In genomic region chr1:56578664-56578962, GRCh38 we compare ENCODE assay signal across 8 cellular contexts. TPM values are rescaled to one million over a fixed set of nuclear protein-coding genes. Genes with fewer than 3 reads are reported as not detected.
DNase-seq lines count a peak whose midpoint lies in the region; ATAC-seq and TF ChIP-seq lines count a peak whose summit lies in the region.

No MANE protein-coding gene starts in this region.

- ATAC-seq in GM21619 (IDR thresholded peaks at IDR 0.05; ENCODE audit: unreplicated experiment) (peak; percentile 21), SK-N-SH treated with all-trans-retinoic acid at 6 μM for 48 hours (peak; percentile 39), gastroesophageal sphincter (peak; percentile 26), HG03095 (IDR thresholded peaks at IDR 0.05; ENCODE audit: unreplicated experiment) (no peak)

- TF ChIP-seq POLR2A in gastroesophageal sphincter (IDR thresholded peaks at IDR 0.05): no peak
- TF ChIP-seq POLR2A in erythroblast (IDR thresholded peaks at IDR 0.05; ENCODE audit: low read length): no peak

- no peak for TF ChIP-seq EP300 in gastroesophageal sphincter (IDR thresholded peaks at IDR 0.05)

- DNase-seq in progenitor cell of endocrine pancreas (ENCODE audit: low spot score, unreplicated experiment) (no peak), NCI-H748 (lab: John Stamatoyannopoulos, UW; ENCODE audit: unreplicated experiment) (no peak), erythroblast (lab: John Stamatoyannopoulos, UW) (no peak), NCI-H1417 (lab: John Stamatoyannopoulos, UW) (no peak)

- H3K4me3 ChIP-seq in gastroesophageal sphincter: peak overlapping the region; percentile 84

- no peaks in the 10 kb centered on the region for H3K36me3 ChIP-seq in gastroesophageal sphincter

- TF ChIP-seq CTCF in gastroesophageal sphincter (IDR thresholded peaks at IDR 0.05) (no peak), progenitor cell of endocrine pancreas (IDR thresholded peaks at IDR 0.05; ENCODE audit: unreplicated experiment) (no peak)

- H3K9me3 Mint-ChIP-seq in progenitor cell of endocrine pancreas (ENCODE audit: low read depth): no peaks in the 10 kb centered on the region

- peak overlapping the region; percentile 89 for H3K4me3 Mint-ChIP-seq in progenitor cell of endocrine pancreas (ENCODE audit: low read depth)

- H3K4me1 ChIP-seq in gastroesophageal sphincter: peaks cover 0 to 54% (median 4%) of the 10 kb centered on the region in 3 donors

- no peaks in the 10 kb centered on the region for H3K27me3 ChIP-seq in gastroesophageal sphincter

- peaks cover 3% of the 10 kb centered on the region for H3K27me3 Mint-ChIP-seq in progenitor cell of endocrine pancreas

- H3K27ac ChIP-seq in gastroesophageal sphincter: peak overlapping the region; percentile 70 to 96 (median 94)

- no peaks in the 10 kb centered on the region for H3K36me3 Mint-ChIP-seq in progenitor cell of endocrine pancreas (ENCODE audit: insufficient read depth)

- 2% methylated on average over 7 of the region's 33 CpGs; no CpG with 5 or more reads in 1 of the 2 donors for WGBS in gastroesophageal sphincter (ENCODE audit: low coverage in 1 of 2), 2 donors

- peaks cover 36% of the 10 kb centered on the region for H3K4me1 Mint-ChIP-seq in progenitor cell of endocrine pancreas (ENCODE audit: low read depth)

- H3K27ac Mint-ChIP-seq in progenitor cell of endocrine pancreas: peak overlapping the region; percentile 97

- no peaks in the 10 kb centered on the region for H3K9me3 ChIP-seq in gastroesophageal sphincter

TF ChIP-seq in SK-N-SH treated with all-trans-retinoic acid at 6 μM for 48 hours, 23 proteins besides CTCF, POLR2A, EP300 and RAD21:
- no peak for TF ChIP-seq ZNF565 (CRISPR knock-in tag; conservative IDR thresholded peaks at IDR 0.05; ENCODE audit: low read depth)
- no peak for TF ChIP-seq PATZ1 (CRISPR knock-in tag; IDR thresholded peaks at IDR 0.05; ENCODE audit: borderline replicate concordance)
TF ChIP-seq in SK-N-SH treated with all-trans-retinoic acid at 6 μM for 48 hours: peak in this region for 0.

RNA-seq across cellular contexts. Expression of gene PLPP3, which starts 0.8 kb away (rescaled TPM):
- total RNA-seq in gastroesophageal sphincter (100 to 1,000 TPM; 127 to 219 (median 164) TPM), progenitor cell of endocrine pancreas (16.1 and 17.4 TPM in 2 replicates)
